In the genomic region with DNA sequence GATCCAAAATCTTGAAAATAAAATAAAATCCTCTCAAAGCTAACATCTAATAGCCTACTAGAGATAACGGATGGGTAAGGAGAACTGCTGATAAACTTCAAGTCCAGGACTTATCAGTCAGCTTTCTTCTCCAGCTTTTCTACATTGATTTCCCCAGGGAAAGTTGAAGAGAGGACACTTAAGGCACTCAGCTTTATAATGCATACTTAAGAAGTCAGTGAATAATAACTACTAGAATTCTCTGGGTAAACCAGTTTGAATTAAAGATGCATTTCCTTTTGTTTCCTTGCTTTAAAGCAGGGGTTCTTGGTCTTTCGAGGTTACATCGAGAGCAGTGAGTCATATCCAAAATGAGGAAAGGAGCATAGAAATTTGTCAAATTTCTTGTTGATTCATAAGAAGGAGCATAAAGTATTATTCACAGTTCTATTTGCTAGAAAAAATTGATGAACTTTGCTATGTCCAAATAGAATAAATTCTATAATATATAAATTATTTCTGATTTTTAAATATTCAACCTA, we compare ENCODE assay signal across 15 cellular contexts. TPM values are rescaled to one million over a fixed set of nuclear protein-coding genes. Genes with fewer than 3 reads are reported as not detected.
DNase-seq lines count a peak whose midpoint lies in the region; ATAC-seq lines count a peak whose summit lies in the region.
"Had no signal": no experiment of that assay in that cellular context is flagged by ENCODE, and none has a peak within 500 bp of the region (broad histone marks: within the 10 kb centered on the region; RNA-seq: fewer than 3 reads in every experiment).

No MANE protein-coding gene starts in this region.

- in situ Hi-C loops in ACHN (cut with HindIII; ENCODE audit: low pct_ligation_motif_present, low pct_unique_long_range_greater_than_20kb, low sequenced_read_pairs), result no loop called here

- H3K4me1 ChIP-seq in neuron (ENCODE audit: insufficient read depth, low read length), result peaks cover 18% of the 10 kb centered on the region
- H3K4me1 ChIP-seq: BE2C, suprapubic skin had no signal

- H3K27me3 ChIP-seq in neuron (ENCODE audit: insufficient read depth, low read length), result no peaks in the 10 kb centered on the region
- H3K27me3 ChIP-seq: BE2C, hepatocyte, suprapubic skin had no signal

- ATAC-seq in GM19351 (IDR thresholded peaks at IDR 0.05; ENCODE audit: unreplicated experiment) (peak; percentile 52), GM18873 (IDR thresholded peaks at IDR 0.05; ENCODE audit: low FRiP score, unreplicated experiment) (no peak), GM18867 (IDR thresholded peaks at IDR 0.05; ENCODE audit: unreplicated experiment) (no peak), HG02571 (IDR thresholded peaks at IDR 0.05; ENCODE audit: unreplicated experiment) (no peak)
- ATAC-seq: Right ventricle myocardium inferior had no signal

- H3K36me3 ChIP-seq in neuron (ENCODE audit: insufficient read depth, low read length), result no peaks in the 10 kb centered on the region
- H3K36me3 ChIP-seq: BE2C, suprapubic skin had no signal

- no peaks in the 10 kb centered on the region for H3K9me3 ChIP-seq in neuron (ENCODE audit: low read length)
- H3K9me3 ChIP-seq: BE2C, suprapubic skin had no signal

- no peak overlapping the region for H3K4me3 ChIP-seq in neuron (ENCODE audit: low read length)
- H3K4me3 ChIP-seq: hepatocyte, suprapubic skin had no signal

- H2AFZ ChIP-seq in neuron (ENCODE audit: low read depth, low read length), result peak overlapping the region; percentile 55
- H2AFZ ChIP-seq: hepatocyte had no signal

- DNase-seq in M059J (ENCODE audit: low read depth) (peak; percentile 12), astrocyte of the hippocampus (ENCODE audit: low read depth, low spot score) (peak; percentile 3), ACHN (no peak)
- DNase-seq: activated CD4-positive, alpha-beta T cell treated with anti-CD3 and anti-CD28 coated beads, Interleukin-2, amount 10 ng/mL, durations not matched to agents 24 days and 14 days; BE2C; DMS 273 treated with DMSO at 0.1 percent for 48 hours; NCI-H82 had no signal

RNA-seq across cellular contexts. Expression of gene ITPRID2, which starts 43.1 kb away (rescaled TPM):
- total RNA-seq in M059J (2014; rRNA removed; shearing (Covaris generic)), result 149 and 237 TPM in 2 replicates
